1 cellular context compared by ENCODE assay signal in genomic region chr5:140674629-140675028, GRCh38.
TF ChIP-seq lines count a peak whose summit lies in the region.

No MANE protein-coding gene starts in this region.

TF ChIP-seq in HepG2, 621 proteins besides CTCF, POLR2A, EP300 and RAD21:
- TF ChIP-seq AKAP8 (CRISPR knock-in tag; IDR thresholded peaks at IDR 0.05) (peak; percentile 55; the same call in 1 of the 2 replicates), FOXJ3 (CRISPR knock-in tag; IDR thresholded peaks at IDR 0.05; ENCODE audit: borderline replicate concordance) (no peak)
